12 cellular contexts compared by ENCODE assay signal in the genomic region with DNA sequence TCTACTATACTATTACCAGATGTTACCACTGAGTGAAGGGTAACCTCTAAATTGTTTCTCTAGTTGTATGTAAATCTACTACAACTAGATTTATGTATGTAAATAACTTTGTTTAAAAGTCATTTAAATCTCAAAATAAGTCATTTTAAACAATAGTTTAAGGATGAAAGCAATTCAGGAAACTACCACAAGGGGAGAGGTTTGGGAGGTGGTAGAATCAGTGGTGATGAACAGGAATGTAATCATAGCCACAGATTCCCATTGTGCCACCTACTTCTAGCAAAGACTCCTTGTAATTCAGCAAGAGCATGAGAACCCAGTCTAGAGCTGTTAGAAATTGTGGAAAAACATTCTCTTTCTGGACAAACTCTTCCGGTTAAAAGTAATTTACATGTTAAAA.
DNase-seq lines count a peak whose midpoint lies in the region; ATAC-seq, FAIRE-seq and TF ChIP-seq lines count a peak whose summit lies in the region.
"Had no signal": no experiment of that assay in that cellular context is flagged by ENCODE, and none has a peak within 500 bp of the region (broad histone marks: within the 10 kb centered on the region; RNA-seq: fewer than 3 reads in every experiment).

No MANE protein-coding gene starts in this region.

- H3K27ac ChIP-seq in H1 (ENCODE audit: low read depth, low read length) (no peak overlapping the region), osteoblast (ENCODE audit: low read depth, low read length) (no peak overlapping the region)
- H3K27ac ChIP-seq: SK-N-MC had no signal

- no peak overlapping the region for H2BK12ac ChIP-seq in H1 (ENCODE audit: low read depth, low read length)

- no peak overlapping the region for H4K5ac ChIP-seq in H1 (ENCODE audit: insufficient read length, low read depth, low read length)

- no peaks in the 10 kb centered on the region for H3K27me3 ChIP-seq in H1 (replicated peaks in 1 of 4; ENCODE audit: control insufficient read depth in 3 of 4, extremely low read depth in 1 of 4, insufficient read depth in 3 of 4, low read length in 3 of 4)
- H3K27me3 ChIP-seq in osteoblast (ENCODE audit: insufficient read depth, low read length) = no peaks in the 10 kb centered on the region

- H2BK5ac ChIP-seq in H1 (ENCODE audit: low read depth, low read length) = no peak overlapping the region

- no peak overlapping the region for H2BK20ac ChIP-seq in H1 (ENCODE audit: low read length)

- 88% methylated on average over 1 of the region's 1 CpG; no CpG with 5 or more reads in 1 of the 2 experiments for WGBS in H1 (ENCODE audit: extremely low coverage in 1 of 2, insufficient coverage in 1 of 2, insufficient read length in 1 of 2, insufficient replicate concordance in 2 of 2, low coverage in 1 of 2, low lambda C conversion rate in 2 of 2, missing lambda C conversion rate in 1 of 2), 2 experiments

- H4K20me1 ChIP-seq in H1 (replicated peaks in 1 of 2; ENCODE audit: control insufficient read depth in 1 of 2, insufficient read depth in 2 of 2, low read length in 2 of 2) (no peaks in the 10 kb centered on the region), osteoblast (ENCODE audit: insufficient read depth, low read length) (no peaks in the 10 kb centered on the region)

- H2BK120ac ChIP-seq in H1 (replicated peaks; ENCODE audit: low read depth, low read length) = no peak overlapping the region

- no peak overlapping the region for H3K23ac ChIP-seq in H1 (ENCODE audit: insufficient read length)

- TF ChIP-seq CTCF in GM12872 (IDR thresholded peaks at IDR 0.05; ENCODE audit: insufficient read depth, low read depth, low read length) = peak; percentile 26; the same call in 1 of the 3 replicates
- TF ChIP-seq CTCF in NB4 (IDR thresholded peaks at IDR 0.05; ENCODE audit: low read depth, low read length) = peak; percentile 15
- peak in 2 of 3 experiments; percentile 12 to 51; a peak in 2 of 4 replicates for TF ChIP-seq CTCF in H1 (IDR thresholded peaks at IDR 0.05; ENCODE audit: control extremely low read depth in 1 of 3, insufficient read depth in 1 of 3, low read depth in 1 of 3, low read length in 3 of 3)
- TF ChIP-seq CTCF in osteoblast (IDR thresholded peaks at IDR 0.05; ENCODE audit: extremely low read depth, low read depth, low read length) = peak; percentile 49

- H3K9me3 ChIP-seq in H1 (ENCODE audit: insufficient read depth in 2 of 2, low read depth in 1 of 2, low read length in 1 of 2) (no peaks in the 10 kb centered on the region), osteoblast (ENCODE audit: low read depth, low read length) (no peaks in the 10 kb centered on the region)

- FAIRE-seq in H1 (lab: Jason Lieb, UNC) = peak; percentile 65

- H3K79me1 ChIP-seq in H1 (ENCODE audit: low read depth, low read length) = no peaks in the 10 kb centered on the region

- H3K23me2 ChIP-seq in H1 (ENCODE audit: low read depth, low read length) = no peaks in the 10 kb centered on the region

- POLR2A ChIA-PET in H1 (lab: Charles Lee; ENCODE audit: partially characterized antibody) = no interaction called here

- no peak overlapping the region for H3K4ac ChIP-seq in H1 (replicated peaks; ENCODE audit: insufficient read length, low read depth, low read length)

- H3K9ac ChIP-seq in H1 (replicated peaks in 1 of 4; ENCODE audit: extremely low read depth in 1 of 4, low read depth in 3 of 4, low read length in 3 of 4) = no peak overlapping the region

- H3K4me3 ChIP-seq in NB4 (ENCODE audit: low read depth, low read length) (no peak overlapping the region), H1 (ENCODE audit: extremely low read depth in 1 of 4, insufficient read depth in 2 of 4, low read depth in 3 of 4, low read length in 4 of 4) (no peak overlapping the region), osteoblast (ENCODE audit: insufficient read depth, low read length) (no peak overlapping the region)
- H3K4me3 ChIP-seq: SK-N-MC had no signal

- H3K14ac ChIP-seq in H1 (ENCODE audit: insufficient read length) = no peak overlapping the region

- ATAC-seq in HG03521 (IDR thresholded peaks at IDR 0.05; ENCODE audit: unreplicated experiment) (no peak), GM18520 (IDR thresholded peaks at IDR 0.05; ENCODE audit: unreplicated experiment) (no peak)
- ATAC-seq: sciatic nerve had no signal

- H3K4me2 ChIP-seq in H1 (ENCODE audit: insufficient read depth in 1 of 2, low read depth in 2 of 2, low read length in 2 of 2) = no peak overlapping the region
- H3K4me2 ChIP-seq in osteoblast (ENCODE audit: insufficient read depth, low read length) = no peak overlapping the region

- TF ChIP-seq EP300 in H1 (IDR thresholded peaks at IDR 0.05; ENCODE audit: borderline replicate concordance in 1 of 2, low read depth in 2 of 2, low read length in 2 of 2) = no peak

- H2AFZ ChIP-seq in H1 (ENCODE audit: low read length) = no peak overlapping the region
- peak overlapping the region; percentile 2 for H2AFZ ChIP-seq in osteoblast (ENCODE audit: low read length)

- TF ChIP-seq RAD21 in H1 (IDR thresholded peaks at IDR 0.05 in 1 of 2, conservative IDR thresholded peaks at IDR 0.05 in 1 of 2; ENCODE audit: low read depth in 2 of 2, low read length in 2 of 2) = peak in 1 of 2 experiments; percentile 27; a peak in 2 of 4 replicates

- H3K79me2 ChIP-seq in H1 (ENCODE audit: control insufficient read depth in 1 of 2, insufficient read depth in 2 of 2, low read length in 2 of 2) = no peaks in the 10 kb centered on the region
- no peaks in the 10 kb centered on the region for H3K79me2 ChIP-seq in osteoblast (ENCODE audit: insufficient read depth, low read length)

- H3K36me3 ChIP-seq in H1 (ENCODE audit: control insufficient read depth in 2 of 4, insufficient read depth in 4 of 4, low read length in 3 of 4) (no peaks in the 10 kb centered on the region), osteoblast (ENCODE audit: insufficient read depth, low read length) (no peaks in the 10 kb centered on the region)

- H3K4me1 ChIP-seq in H1 (replicated peaks in 1 of 4; ENCODE audit: control insufficient read depth in 3 of 4, insufficient read depth in 4 of 4, low read length in 3 of 4) = no peaks in the 10 kb centered on the region
- no peaks in the 10 kb centered on the region for H3K4me1 ChIP-seq in osteoblast (ENCODE audit: insufficient read depth, low read length)

- H3K18ac ChIP-seq in H1 (ENCODE audit: extremely low read depth, low read length) = no peak overlapping the region

- H2BK15ac ChIP-seq in H1 (ENCODE audit: low read length) = no peak overlapping the region

- CTCF ChIA-PET in H1 (lab: Charles Lee; ENCODE audit: partially characterized antibody) = interaction anchor here (0.6 to 2.1 kb wide), 3 partner anchors 9 to 448 kb away, joined by 3 to 9 read pairs (median 8); no protein-coding TSS in a partner anchor

- no peak overlapping the region for H4K91ac ChIP-seq in H1 (replicated peaks; ENCODE audit: insufficient read length, low read length)

- H4K8ac ChIP-seq in H1 (ENCODE audit: extremely low read depth, insufficient read depth, low read length) = no peak overlapping the region

- DNase-seq in NB4 (ENCODE audit: low read depth) (no peak), H1 (ENCODE audit: low read depth in 1 of 2, low spot score in 2 of 2) (no peak), osteoblast (ENCODE audit: insufficient read length, low spot score, missing footprints) (no peak)
- no peak for DNase-seq in stimulated activated CD4-positive, alpha-beta T cell treated with anti-CD3 and anti-CD28 coated beads, Interleukin-2, amount 100 ng/mL, for 48 hours
- DNase-seq: activated CD4-positive, alpha-beta T cell treated with anti-CD3 and anti-CD28 coated beads for 4 hours; activated gamma-delta T cell treated with Interleukin-2 at 50 U/mL for 16 hours; NCI-H446 treated with DMSO at 0.1 percent for 48 hours had no signal

- H2AK5ac ChIP-seq in H1 (ENCODE audit: low read depth, low read length) = no peak overlapping the region

- no peak overlapping the region for H3K56ac ChIP-seq in H1 (replicated peaks; ENCODE audit: insufficient read length, low read depth, low read length)

- TF ChIP-seq POLR2A in NB4 (IDR thresholded peaks at IDR 0.05; ENCODE audit: extremely low read depth, insufficient read length) = no peak
- no peak for TF ChIP-seq POLR2A in H1 (IDR thresholded peaks at IDR 0.05; ENCODE audit: control extremely low read depth in 1 of 2, low read depth in 2 of 2, low read length in 2 of 2)

TF ChIP-seq in H1, 55 proteins besides CTCF, POLR2A, EP300 and RAD21:
- TF ChIP-seq TBP (IDR thresholded peaks at IDR 0.05; ENCODE audit: low read depth, low read length) (no peak), PHF8 (conservative IDR thresholded peaks at IDR 0.05; ENCODE audit: low read depth, low read length) (no peak), RBBP5 (IDR thresholded peaks at IDR 0.05; ENCODE audit: borderline replicate concordance, low read depth, low read length) (no peak), NRF1 (IDR thresholded peaks at IDR 0.05; ENCODE audit: low read depth, low read length) (no peak), E2F6 (IDR thresholded peaks at IDR 0.05) (no peak)
